In the genomic region with DNA sequence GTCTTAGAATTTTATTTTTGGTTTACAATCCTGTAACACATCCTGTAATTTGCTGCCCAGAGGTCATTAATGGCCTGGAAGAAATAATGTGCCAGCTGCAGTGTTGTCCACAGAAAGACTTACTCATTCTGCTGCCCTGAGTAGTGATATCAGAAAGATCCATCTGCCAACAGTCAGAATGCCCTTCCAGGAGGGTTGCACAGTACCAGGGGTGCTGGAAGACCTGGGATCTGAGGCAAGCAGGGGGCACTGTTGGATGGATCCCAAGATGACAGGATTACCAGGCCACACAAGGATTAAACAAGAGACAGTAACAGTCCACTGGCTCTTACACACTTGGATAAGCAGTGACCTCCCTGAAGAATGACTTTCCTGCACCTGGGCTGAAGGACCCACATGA, we compare ENCODE assay signal across 17 cellular contexts.
DNase-seq lines count a peak whose midpoint lies in the region; ATAC-seq, FAIRE-seq and TF ChIP-seq lines count a peak whose summit lies in the region.
"Had no signal": no experiment of that assay in that cellular context is flagged by ENCODE, and none has a peak within 500 bp of the region (broad histone marks: within the 10 kb centered on the region; RNA-seq: fewer than 3 reads in every experiment).

No MANE protein-coding gene starts in this region.

- H3K27ac ChIP-seq in A549 = 0 out of 6 replicates have a peak overlapping the region, but pooled peaks of 1 of the 2 experiments have one; percentile 31
- no peak overlapping the region; the same call in 1 of the 2 replicates for H3K27ac ChIP-seq in WERI-Rb-1
- H3K27ac ChIP-seq: PC-9, SK-N-MC had no signal

- H3K4me3 ChIP-seq in A549 (no peak overlapping the region), WERI-Rb-1 (ENCODE audit: low read depth, low read length) (no peak overlapping the region)
- H3K4me3 ChIP-seq: PC-9, SK-N-MC had no signal

- ATAC-seq in A549 = no peak
- ATAC-seq: Right ventricle myocardium inferior had no signal

- no peak for DNase-seq in A549 (ENCODE audit: low read depth in 1 of 2, low spot score in 1 of 2)
- DNase-seq in H54 (ENCODE audit: insufficient read length, low spot score) = no peak
- DNase-seq in WERI-Rb-1 = peak; percentile 64
- DNase-seq in kidney tubule cell (ENCODE audit: low spot score) = peak; percentile 30
- no peak for DNase-seq in NCI-H2227 (lab: John Stamatoyannopoulos, UW; ENCODE audit: unreplicated experiment)
- no peak for DNase-seq in HT-29 (ENCODE audit: low spot score)
- DNase-seq in SIG-M5 (lab: John Stamatoyannopoulos, UW) = no peak
- no peak for DNase-seq in NCI-H1092 (lab: John Stamatoyannopoulos, UW)
- DNase-seq: COR-L47, DMS53, NCI-H1436, NCI-H2029 treated with DMSO at 0.1 percent for 48 hours, PC-9, T-helper 1 cell had no signal

- POLR2A ChIA-PET in A549 (lab: Yijun Ruan, JAX) = no interaction called here

- no peaks in the 10 kb centered on the region for H3K27me3 ChIP-seq in WERI-Rb-1 (ENCODE audit: insufficient read depth, low read depth, severe bottlenecking)

- CTCF ChIA-PET in A549 (lab: Yijun Ruan, JAX) = no interaction called here

- TF ChIP-seq POLR2A in A549 (IDR thresholded peaks at IDR 0.05; ENCODE audit: low read length) (no peak), H54 (IDR thresholded peaks at IDR 0.05; ENCODE audit: low read depth, low read length) (no peak)

- FAIRE-seq in A549 (lab: Jason Lieb, UNC) (no peak), H54 (lab: Jason Lieb, UNC) (peak; percentile 20)
- FAIRE-seq: GM19239 had no signal

- TF ChIP-seq CTCF in A549 (IDR thresholded peaks at IDR 0.05) (no peak), WERI-Rb-1 (IDR thresholded peaks at IDR 0.05; ENCODE audit: low read depth, low read length) (peak; percentile 55)

- H3K4me1 ChIP-seq in A549 = peaks cover 23% of the 10 kb centered on the region; the same call in 2 of the 3 replicates

- no peak for TF ChIP-seq EP300 in A549 (IDR thresholded peaks at IDR 0.05)

- H3K36me3 ChIP-seq in WERI-Rb-1 = no peaks in the 10 kb centered on the region

- H3K9me3 ChIP-seq in A549 (no peaks in the 10 kb centered on the region), WERI-Rb-1 (ENCODE audit: severe bottlenecking) (no peaks in the 10 kb centered on the region)

- 0 out of 3 replicates have a peak overlapping the region, but pooled peaks have one; percentile 6 for H3K4me2 ChIP-seq in A549
- H3K4me2 ChIP-seq: PC-9 had no signal

- no peak for TF ChIP-seq RAD21 in A549 (conservative IDR thresholded peaks at IDR 0.05 in 1 of 2, IDR thresholded peaks at IDR 0.05 in 1 of 2)

TF ChIP-seq in A549, 52 proteins besides CTCF, POLR2A, EP300 and RAD21:
- TF ChIP-seq, protein P1, sequence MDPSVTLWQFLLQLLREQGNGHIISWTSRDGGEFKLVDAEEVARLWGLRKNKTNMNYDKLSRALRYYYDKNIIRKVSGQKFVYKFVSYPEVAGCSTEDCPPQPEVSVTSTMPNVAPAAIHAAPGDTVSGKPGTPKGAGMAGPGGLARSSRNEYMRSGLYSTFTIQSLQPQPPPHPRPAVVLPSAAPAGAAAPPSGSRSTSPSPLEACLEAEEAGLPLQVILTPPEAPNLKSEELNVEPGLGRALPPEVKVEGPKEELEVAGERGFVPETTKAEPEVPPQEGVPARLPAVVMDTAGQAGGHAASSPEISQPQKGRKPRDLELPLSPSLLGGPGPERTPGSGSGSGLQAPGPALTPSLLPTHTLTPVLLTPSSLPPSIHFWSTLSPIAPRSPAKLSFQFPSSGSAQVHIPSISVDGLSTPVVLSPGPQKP (IDR thresholded peaks at IDR 0.05; ENCODE audit: low read depth, low read length) = no peak
- no peak for TF ChIP-seq KDM5A (IDR thresholded peaks at IDR 0.05)
- TF ChIP-seq RFX5 (IDR thresholded peaks at IDR 0.05) = no peak
- TF ChIP-seq, protein P2, sequence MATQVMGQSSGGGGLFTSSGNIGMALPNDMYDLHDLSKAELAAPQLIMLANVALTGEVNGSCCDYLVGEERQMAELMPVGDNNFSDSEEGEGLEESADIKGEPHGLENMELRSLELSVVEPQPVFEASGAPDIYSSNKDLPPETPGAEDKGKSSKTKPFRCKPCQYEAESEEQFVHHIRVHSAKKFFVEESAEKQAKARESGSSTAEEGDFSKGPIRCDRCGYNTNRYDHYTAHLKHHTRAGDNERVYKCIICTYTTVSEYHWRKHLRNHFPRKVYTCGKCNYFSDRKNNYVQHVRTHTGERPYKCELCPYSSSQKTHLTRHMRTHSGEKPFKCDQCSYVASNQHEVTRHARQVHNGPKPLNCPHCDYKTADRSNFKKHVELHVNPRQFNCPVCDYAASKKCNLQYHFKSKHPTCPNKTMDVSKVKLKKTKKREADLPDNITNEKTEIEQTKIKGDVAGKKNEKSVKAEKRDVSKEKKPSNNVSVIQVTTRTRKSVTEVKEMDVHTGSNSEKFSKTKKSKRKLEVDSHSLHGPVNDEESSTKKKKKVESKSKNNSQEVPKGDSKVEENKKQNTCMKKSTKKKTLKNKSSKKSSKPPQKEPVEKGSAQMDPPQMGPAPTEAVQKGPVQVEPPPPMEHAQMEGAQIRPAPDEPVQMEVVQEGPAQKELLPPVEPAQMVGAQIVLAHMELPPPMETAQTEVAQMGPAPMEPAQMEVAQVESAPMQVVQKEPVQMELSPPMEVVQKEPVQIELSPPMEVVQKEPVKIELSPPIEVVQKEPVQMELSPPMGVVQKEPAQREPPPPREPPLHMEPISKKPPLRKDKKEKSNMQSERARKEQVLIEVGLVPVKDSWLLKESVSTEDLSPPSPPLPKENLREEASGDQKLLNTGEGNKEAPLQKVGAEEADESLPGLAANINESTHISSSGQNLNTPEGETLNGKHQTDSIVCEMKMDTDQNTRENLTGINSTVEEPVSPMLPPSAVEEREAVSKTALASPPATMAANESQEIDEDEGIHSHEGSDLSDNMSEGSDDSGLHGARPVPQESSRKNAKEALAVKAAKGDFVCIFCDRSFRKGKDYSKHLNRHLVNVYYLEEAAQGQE (IDR thresholded peaks at IDR 0.05) = no peak
- no peak for TF ChIP-seq RARB (CRISPR knock-in tag; IDR thresholded peaks at IDR 0.05)
TF ChIP-seq in A549: peak in this region for 0.

Comparison
In these comparisons a context has a peak if more than half of its experiments do, and no peak if none do; other contexts are left out.
1. DNase-seq: peak in WERI-Rb-1 (single experiment) and kidney tubule cell (single experiment); none in A549 (0 of 2), H54 (single experiment), NCI-H2227 (single experiment), HT-29 (single experiment), SIG-M5 (single experiment) and NCI-H1092 (single experiment).